Comparison of ENCODE assay signal across 13 cellular contexts in the genomic region with DNA sequence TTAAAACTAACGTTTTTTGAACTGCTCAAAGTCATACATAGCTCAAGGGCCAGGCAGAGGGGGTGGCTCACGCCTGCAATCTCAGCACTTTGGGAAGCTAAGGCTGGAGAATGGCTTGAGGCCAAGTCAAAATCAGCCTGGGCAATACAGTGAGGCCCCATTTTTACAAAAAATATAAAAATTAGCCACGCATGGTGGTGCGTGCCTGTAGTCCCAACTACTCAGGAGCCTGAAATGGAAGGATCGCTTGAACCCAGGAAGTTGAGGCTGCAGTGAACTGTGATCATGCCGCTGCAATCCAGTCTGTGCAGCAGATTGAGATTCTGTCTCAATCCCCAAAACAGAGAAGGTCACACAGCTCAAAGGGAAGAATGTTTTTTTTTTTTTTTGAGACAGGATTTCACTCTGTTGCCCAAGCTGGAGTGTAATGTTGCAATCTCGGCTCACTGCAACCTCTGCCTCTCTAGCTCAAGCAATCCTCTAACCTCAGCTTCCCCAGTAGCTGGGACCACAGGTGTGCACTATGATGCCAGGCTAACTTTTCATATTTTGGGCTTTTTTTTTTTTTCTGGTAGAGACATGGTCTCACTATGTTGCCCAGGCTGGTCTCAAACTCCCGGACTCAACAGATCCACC. TPM values are rescaled to one million over a fixed set of nuclear protein-coding genes. Genes with fewer than 3 reads are reported as not detected.
DNase-seq lines count a peak whose midpoint lies in the region; ATAC-seq lines count a peak whose summit lies in the region.
"Had no signal": no experiment of that assay in that cellular context is flagged by ENCODE, and none has a peak within 500 bp of the region (broad histone marks: within the 10 kb centered on the region; RNA-seq: fewer than 3 reads in every experiment).

No MANE protein-coding gene starts in this region.

- H3K36me3 ChIP-seq in CD4-positive, CD25-positive, alpha-beta regulatory T cell (ENCODE audit: control insufficient read depth, insufficient read depth, low read length), result peaks cover 10% of the 10 kb centered on the region

- ATAC-seq in CD4-positive, CD25-positive, alpha-beta regulatory T cell (ENCODE audit: low read depth in 2 of 2), result no peak
- ATAC-seq in natural killer cell treated with Interleukin-12 subunit alpha and Interleukin-12 subunit beta and Interleukin-15 and Interleukin-18, amount 100 ng/mL, for 72 hours, result no peak
- ATAC-seq in GM19324 (IDR thresholded peaks at IDR 0.05; ENCODE audit: low FRiP score, unreplicated experiment) (no peak), HG03439 (IDR thresholded peaks at IDR 0.05; ENCODE audit: unreplicated experiment) (no peak)
- ATAC-seq: esophagus mucosa, left ventricle myocardium superior, right cardiac atrium had no signal

- no peaks in the 10 kb centered on the region for H3K9me3 ChIP-seq in CD4-positive, CD25-positive, alpha-beta regulatory T cell (ENCODE audit: control insufficient read depth in 2 of 2, low read length in 2 of 2)

- peaks cover 7% of the 10 kb centered on the region for H3K27me3 Mint-ChIP-seq in CD4-positive, CD25-positive, alpha-beta regulatory T cell
- no peaks in the 10 kb centered on the region for H3K27me3 Mint-ChIP-seq in dendritic cell treated with granulocyte-macrophage colony-stimulating factor and Interleukin-4, amounts not matched to agents 40 ng/mL and 50 ng/mL, for 4 days
- no peaks in the 10 kb centered on the region for H3K27me3 Mint-ChIP-seq in natural killer cell treated with Interleukin-12 subunit alpha and Interleukin-12 subunit beta and Interleukin-15 and Interleukin-18, amount 100 ng/mL, for 72 hours

- no peaks in the 10 kb centered on the region for H3K27me3 ChIP-seq in CD4-positive, CD25-positive, alpha-beta regulatory T cell (ENCODE audit: control insufficient read depth, insufficient read depth, low read length)

- no peak overlapping the region for H3K27ac ChIP-seq in CD4-positive, CD25-positive, alpha-beta regulatory T cell (ENCODE audit: insufficient read depth, low read length, poor library complexity, severe bottlenecking)

- H3K36me3 Mint-ChIP-seq in CD4-positive, CD25-positive, alpha-beta regulatory T cell, result peaks cover 17% of the 10 kb centered on the region
- peaks cover 63% of the 10 kb centered on the region for H3K36me3 Mint-ChIP-seq in dendritic cell treated with granulocyte-macrophage colony-stimulating factor and Interleukin-4, amounts not matched to agents 40 ng/mL and 50 ng/mL, for 4 days (ENCODE audit: low read depth)
- peaks cover 18% of the 10 kb centered on the region for H3K36me3 Mint-ChIP-seq in natural killer cell treated with Interleukin-12 subunit alpha and Interleukin-12 subunit beta and Interleukin-15 and Interleukin-18, amount 100 ng/mL, for 72 hours

- peaks cover 33% of the 10 kb centered on the region for H3K4me1 ChIP-seq in CD4-positive, CD25-positive, alpha-beta regulatory T cell (ENCODE audit: control insufficient read depth, insufficient read depth, low read length, poor library complexity, severe bottlenecking)

- peak overlapping the region in 2 of 3 donors; percentile 29 to 100 for H3K27ac Mint-ChIP-seq in CD4-positive, CD25-positive, alpha-beta regulatory T cell
- peak overlapping the region; percentile 66 for H3K27ac Mint-ChIP-seq in dendritic cell treated with granulocyte-macrophage colony-stimulating factor and Interleukin-4, amounts not matched to agents 40 ng/mL and 50 ng/mL, for 4 days
- H3K27ac Mint-ChIP-seq in natural killer cell treated with Interleukin-12 subunit alpha and Interleukin-12 subunit beta and Interleukin-15 and Interleukin-18, amount 100 ng/mL, for 72 hours, result peak overlapping the region; percentile 50 to 59

- no peak overlapping the region for H3K4me3 ChIP-seq in CD4-positive, CD25-positive, alpha-beta regulatory T cell (ENCODE audit: low read depth, low read length)

- intact Hi-C loops in dendritic cell treated with granulocyte-macrophage colony-stimulating factor and Interleukin-4, amounts not matched to agents 40 ng/mL and 50 ng/mL, for 4 days (cut with micrococcal nuclease), result loop anchor here (5.0 kb wide), 1 partner anchor 149 kb away; a partner anchor contains a TSS

- no peaks in the 10 kb centered on the region for H3K9me3 Mint-ChIP-seq in CD4-positive, CD25-positive, alpha-beta regulatory T cell
- H3K9me3 Mint-ChIP-seq in dendritic cell treated with granulocyte-macrophage colony-stimulating factor and Interleukin-4, amounts not matched to agents 40 ng/mL and 50 ng/mL, for 4 days, result no peaks in the 10 kb centered on the region
- no peaks in the 10 kb centered on the region for H3K9me3 Mint-ChIP-seq in natural killer cell treated with Interleukin-12 subunit alpha and Interleukin-12 subunit beta and Interleukin-15 and Interleukin-18, amount 100 ng/mL, for 72 hours

- peaks cover 17 to 71% (median 45%) of the 10 kb centered on the region in 4 donors for H3K4me1 Mint-ChIP-seq in CD4-positive, CD25-positive, alpha-beta regulatory T cell
- H3K4me1 Mint-ChIP-seq in dendritic cell treated with granulocyte-macrophage colony-stimulating factor and Interleukin-4, amounts not matched to agents 40 ng/mL and 50 ng/mL, for 4 days (ENCODE audit: low read depth), result peaks cover 56% of the 10 kb centered on the region
- H3K4me1 Mint-ChIP-seq in natural killer cell treated with Interleukin-12 subunit alpha and Interleukin-12 subunit beta and Interleukin-15 and Interleukin-18, amount 100 ng/mL, for 72 hours (ENCODE audit: low read depth in 2 of 2), result peaks cover 26 to 34% of the 10 kb centered on the region in 2 donors

- no peak for DNase-seq in CD4-positive, CD25-positive, alpha-beta regulatory T cell
- DNase-seq in NOMO-1 (lab: John Stamatoyannopoulos, UW; ENCODE audit: unreplicated experiment in 2 of 2) (peak; percentile 55 to 85), cerebellum (ENCODE audit: low spot score) (no peak)
- no peak for DNase-seq in natural killer cell treated with Interleukin-12 subunit alpha and Interleukin-12 subunit beta and Interleukin-15 and Interleukin-18, amount 100 ng/mL, for 72 hours (ENCODE audit: low spot score)
- no peak for DNase-seq in activated T-cell treated with anti-CD3 and anti-CD28 coated beads, Interleukin-2, amount 50 U/mL, for 1 hour
- DNase-seq: activated CD4-positive, alpha-beta T cell treated with anti-CD3 and anti-CD28 coated beads, Interleukin-2, amount 50 U/mL, for 1 hour; left ventricle myocardium superior had no signal

- peak overlapping the region in 3 of 4 donors; percentile 48 to 98 (median 57) for H3K4me3 Mint-ChIP-seq in CD4-positive, CD25-positive, alpha-beta regulatory T cell
- H3K4me3 Mint-ChIP-seq in dendritic cell treated with granulocyte-macrophage colony-stimulating factor and Interleukin-4, amounts not matched to agents 40 ng/mL and 50 ng/mL, for 4 days, result no peak overlapping the region
- H3K4me3 Mint-ChIP-seq in natural killer cell treated with Interleukin-12 subunit alpha and Interleukin-12 subunit beta and Interleukin-15 and Interleukin-18, amount 100 ng/mL, for 72 hours, result no peak overlapping the region

RNA-seq across cellular contexts. Expression of a gene that starts 2.9 kb away (rescaled TPM):
- total RNA-seq in CD4-positive, CD25-positive, alpha-beta regulatory T cell, result 108 TPM
- 10 to 100 TPM; 43.1 to 54.0 (median 46.7) TPM for polyA plus RNA-seq in CD4-positive, CD25-positive, alpha-beta regulatory T cell
- 10 to 100 TPM; 88.2 to 94.1 TPM for total RNA-seq in natural killer cell treated with Interleukin-12 subunit alpha and Interleukin-12 subunit beta and Interleukin-15 and Interleukin-18, amount 100 ng/mL, for 72 hours
- 91.1 TPM for total RNA-seq in cerebellum

RNA-seq across cellular contexts. Expression of a gene that starts 13.2 kb away (rescaled TPM):
- total RNA-seq in CD4-positive, CD25-positive, alpha-beta regulatory T cell, result 19.3 TPM
- polyA plus RNA-seq in CD4-positive, CD25-positive, alpha-beta regulatory T cell, result 10 to 100 TPM; 37.4 to 43.3 (median 40.5) TPM
- total RNA-seq in natural killer cell treated with Interleukin-12 subunit alpha and Interleukin-12 subunit beta and Interleukin-15 and Interleukin-18, amount 100 ng/mL, for 72 hours, result 100 to 1,000 TPM; 108 to 171 TPM
- total RNA-seq in cerebellum, result 48.2 TPM

RNA-seq across cellular contexts. Expression of a gene that starts 33.0 kb away (rescaled TPM):
- total RNA-seq in CD4-positive, CD25-positive, alpha-beta regulatory T cell, result 11.1 TPM
- 1 to 10 TPM in 3 of 4 donors, under 1 TPM in 1; 0.61 to 2.6 (median 1.4) TPM for polyA plus RNA-seq in CD4-positive, CD25-positive, alpha-beta regulatory T cell
- under 1 TPM in 1 of 2 donors, not detected in 1; 0.43 TPM for total RNA-seq in natural killer cell treated with Interleukin-12 subunit alpha and Interleukin-12 subunit beta and Interleukin-15 and Interleukin-18, amount 100 ng/mL, for 72 hours
- 4.0 TPM for total RNA-seq in cerebellum
- total RNA-seq: left ventricle myocardium superior, SK-MEL-5 had no signal

RNA-seq across cellular contexts. Expression of a gene that starts 40.9 kb away (rescaled TPM):
- 20.0 TPM for total RNA-seq in CD4-positive, CD25-positive, alpha-beta regulatory T cell
- 10 to 100 TPM; 30.0 to 41.9 (median 37.0) TPM for polyA plus RNA-seq in CD4-positive, CD25-positive, alpha-beta regulatory T cell
- total RNA-seq in natural killer cell treated with Interleukin-12 subunit alpha and Interleukin-12 subunit beta and Interleukin-15 and Interleukin-18, amount 100 ng/mL, for 72 hours, result 10 to 100 TPM; 34.4 to 56.8 TPM
- 25.0 TPM for total RNA-seq in cerebellum

RNA-seq across cellular contexts. Expression of a gene that starts 44.5 kb away (rescaled TPM):
- total RNA-seq in CD4-positive, CD25-positive, alpha-beta regulatory T cell, result 111 TPM
- polyA plus RNA-seq in CD4-positive, CD25-positive, alpha-beta regulatory T cell, result 100 to 1,000 TPM in 1 of 4 donors, 10 to 100 TPM in 3; 78.7 to 108 (median 88.3) TPM
- total RNA-seq in natural killer cell treated with Interleukin-12 subunit alpha and Interleukin-12 subunit beta and Interleukin-15 and Interleukin-18, amount 100 ng/mL, for 72 hours, result 10 to 100 TPM; 53.4 to 60.4 TPM
- total RNA-seq in cerebellum, result 7.8 TPM

Comparison
In these comparisons a context has a peak if more than half of its experiments do, and no peak if none do; other contexts are left out.
1. DNase-seq: peak in NOMO-1 (2 of 2); none in CD4-positive, CD25-positive, alpha-beta regulatory T cell (0 of 3), natural killer cell treated with Interleukin-12 subunit alpha and Interleukin-12 subunit beta and Interleukin-15 and Interleukin-18, amount 100 ng/mL, for 72 hours (single experiment), activated T-cell treated with anti-CD3 and anti-CD28 coated beads, Interleukin-2, amount 50 U/mL, for 1 hour (single experiment) and cerebellum (single experiment).
2. H3K4me3 Mint-ChIP-seq: peak in CD4-positive, CD25-positive, alpha-beta regulatory T cell (3 of 4); none in dendritic cell treated with granulocyte-macrophage colony-stimulating factor and Interleukin-4, amounts not matched to agents 40 ng/mL and 50 ng/mL, for 4 days (single experiment) and natural killer cell treated with Interleukin-12 subunit alpha and Interleukin-12 subunit beta and Interleukin-15 and Interleukin-18, amount 100 ng/mL, for 72 hours (single experiment).
3. Peak in every context shown above with its lines, with median percentiles within 50 percentile points of each other: H3K27ac Mint-ChIP-seq.